ENCODE assay signal across 15 cellular contexts in genomic region chr10:48901152-48901705, GRCh38. TPM values are rescaled to one million over a fixed set of nuclear protein-coding genes. Genes with fewer than 3 reads are reported as not detected.
DNase-seq lines count a peak whose midpoint lies in the region; ATAC-seq and TF ChIP-seq lines count a peak whose summit lies in the region.
"Had no signal": no experiment of that assay in that cellular context is flagged by ENCODE, and none has a peak within 500 bp of the region (broad histone marks: within the 10 kb centered on the region; RNA-seq: fewer than 3 reads in every experiment).

No MANE protein-coding gene starts in this region.

- DNase-seq in left ventricle myocardium inferior: no peak
- no peak for DNase-seq in left ventricle myocardium superior
- no peak for DNase-seq in left colon
- DNase-seq in stimulated activated naive B cell treated with anti-CD40 and anti-IgM and Interleukin-4, amounts not matched to agents 10 μg/mL and 1 μg/mL and 100 μg/mL, for 72 hours: no peak
- no peak for DNase-seq in stimulated activated CD4-positive, alpha-beta T cell treated with anti-CD3 and anti-CD28 coated beads, Interleukin-4, amount 100 ng/mL, for 24 hours
- DNase-seq in NCI-H2107 (lab: John Stamatoyannopoulos, UW): no peak
- no peak for DNase-seq in DMS79 treated with DMSO at 0.1 percent for 48 hours (lab: John Stamatoyannopoulos, UW)
- DNase-seq: C1 segment of cervical spinal cord, DMS79, GOT3, NCI-H1105 treated with DMSO at 0.1 percent for 48 hours, NCI-H1694 treated with DMSO at 0.1 percent for 48 hours, NCI-H510A treated with DMSO at 0.1 percent for 48 hours, SJCRH30 had no signal

- TF ChIP-seq CTCF in left ventricle myocardium inferior (IDR thresholded peaks at IDR 0.05; ENCODE audit: borderline replicate concordance): no peak

- H3K4me3 ChIP-seq in left ventricle myocardium inferior: no peak overlapping the region
- H3K4me3 ChIP-seq: K562, SJCRH30 had no signal

- H3K4me3 Mint-ChIP-seq in stimulated activated naive B cell treated with anti-CD40 and anti-IgM and Interleukin-4, amounts not matched to agents 10 μg/mL and 1 μg/mL and 100 μg/mL, for 72 hours: no peak overlapping the region

- no peaks in the 10 kb centered on the region for H3K9me3 Mint-ChIP-seq in stimulated activated naive B cell treated with anti-CD40 and anti-IgM and Interleukin-4, amounts not matched to agents 10 μg/mL and 1 μg/mL and 100 μg/mL, for 72 hours

- peaks cover 67 to 76% of the 10 kb centered on the region in 2 donors for H3K36me3 Mint-ChIP-seq in stimulated activated naive B cell treated with anti-CD40 and anti-IgM and Interleukin-4, amounts not matched to agents 10 μg/mL and 1 μg/mL and 100 μg/mL, for 72 hours

- peaks cover 12% of the 10 kb centered on the region for H3K4me1 ChIP-seq in left ventricle myocardium inferior
- H3K4me1 ChIP-seq: SJCRH30 had no signal

- H3K27ac ChIP-seq in left ventricle myocardium inferior (replicated peaks): peak overlapping the region; percentile 62
- H3K27ac ChIP-seq: SJCRH30 had no signal

- H3K27me3 ChIP-seq in left ventricle myocardium inferior (ENCODE audit: low read depth): no peaks in the 10 kb centered on the region
- H3K27me3 ChIP-seq: SJCRH30 had no signal

- peaks cover 3% of the 10 kb centered on the region for H3K9me3 ChIP-seq in left ventricle myocardium inferior (replicated peaks)
- H3K9me3 ChIP-seq: SJCRH30 had no signal

- H3K4me1 Mint-ChIP-seq in stimulated activated naive B cell treated with anti-CD40 and anti-IgM and Interleukin-4, amounts not matched to agents 10 μg/mL and 1 μg/mL and 100 μg/mL, for 72 hours: peaks cover 17 to 34% of the 10 kb centered on the region in 2 donors

- intact Hi-C loops in left ventricle myocardium inferior (cut with micrococcal nuclease): no loop called here
- intact Hi-C loops in left ventricle myocardium superior (cut with micrococcal nuclease): no loop called here
- intact Hi-C loops in left colon (cut with DNase I, micrococcal nuclease): no loop called here

- no peaks in the 10 kb centered on the region for H3K36me3 ChIP-seq in left ventricle myocardium inferior
- H3K36me3 ChIP-seq: SJCRH30 had no signal

- no peaks in the 10 kb centered on the region for H3K27me3 Mint-ChIP-seq in stimulated activated naive B cell treated with anti-CD40 and anti-IgM and Interleukin-4, amounts not matched to agents 10 μg/mL and 1 μg/mL and 100 μg/mL, for 72 hours

- peak overlapping the region; percentile 25 for H3K27ac Mint-ChIP-seq in stimulated activated naive B cell treated with anti-CD40 and anti-IgM and Interleukin-4, amounts not matched to agents 10 μg/mL and 1 μg/mL and 100 μg/mL, for 72 hours

- ATAC-seq in left ventricle myocardium superior (no peak), left colon (peak; percentile 76)
- ATAC-seq in stimulated activated naive B cell treated with anti-CD40 and anti-IgM and Interleukin-4, amounts not matched to agents 10 μg/mL and 1 μg/mL and 100 μg/mL, for 72 hours (replicated peaks): no peak
- ATAC-seq: K562 had no signal

RNA-seq across cellular contexts. Expression of gene LRRC18, which starts 38.4 kb away (rescaled TPM):
- total RNA-seq in left ventricle myocardium inferior: not detected
- total RNA-seq in left ventricle myocardium superior: not detected
- not detected for total RNA-seq in left colon
- total RNA-seq: K562, SJCRH30 had no signal
